22 cellular contexts compared by ENCODE assay signal in genomic region chr16:75151798-75152197, GRCh38. TPM values are rescaled to one million over a fixed set of nuclear protein-coding genes. Genes with fewer than 3 reads are reported as not detected.
"Had no signal": no experiment of that assay in that cellular context is flagged by ENCODE, and none has a peak within 500 bp of the region (broad histone marks: within the 10 kb centered on the region; RNA-seq: fewer than 3 reads in every experiment).

No MANE protein-coding gene starts in this region.

- FAIRE-seq: colon had no signal

- H3K9ac ChIP-seq: SK-N-SH had no signal

- H3K27me3 Mint-ChIP-seq: activated naive CD8-positive, alpha-beta T cell treated with anti-CD3 and anti-CD28 coated beads, Interleukin-2, amount 10 ng/mL, durations not matched to agents 7 days and 5 days; naive B cell had no signal

- DNase-seq: activated gamma-delta T cell; activated naive CD8-positive, alpha-beta T cell treated with anti-CD3 and anti-CD28 coated beads, Interleukin-2, amount 10 ng/mL, durations not matched to agents 7 days and 5 days; brain microvascular endothelial cell; central memory CD4-positive, alpha-beta T cell; dorsolateral prefrontal cortex; foreskin fibroblast; mesenchymal stem cell; mucosa of descending colon; naive B cell; ovary; psoas muscle; right cardiac atrium; SK-N-SH; thyroid gland had no signal

- H3K4me3 Mint-ChIP-seq: activated naive CD8-positive, alpha-beta T cell treated with anti-CD3 and anti-CD28 coated beads, Interleukin-2, amount 10 ng/mL, durations not matched to agents 7 days and 5 days; T-helper 2 cell treated with Interferon-gamma antibody and Interleukin-4, amounts not matched to agents 5 μg/mL and 100 μg/mL, for 36 hours had no signal

- H3K4me3 ChIP-seq: dorsolateral prefrontal cortex, hepatocyte, mucosa of descending colon, ovary, psoas muscle, skin epidermis, thyroid gland had no signal

- H3K9me3 ChIP-seq: ovary, thyroid gland had no signal

- H3K27ac ChIP-seq: brain microvascular endothelial cell, dorsolateral prefrontal cortex, epithelial cell of prostate, hepatocyte, ovary, psoas muscle, skin epidermis, thyroid gland had no signal

- H3K27me3 ChIP-seq: brain microvascular endothelial cell, dorsolateral prefrontal cortex, hepatocyte, ovary, thyroid gland had no signal

- H3K36me3 ChIP-seq: ovary, thyroid gland had no signal

- H3K4me2 ChIP-seq: hepatocyte, SK-N-SH had no signal

- ATAC-seq: activated CD4-positive, CD25-positive, alpha-beta regulatory T cell treated with anti-CD3 and anti-CD28 coated beads, Interleukin-2, amount 50 U/mL, for 24 hours; mucosa of descending colon; psoas muscle; right cardiac atrium had no signal

RNA-seq across cellular contexts. Expression of gene LDHD, which starts 35.2 kb away (rescaled TPM):
- total RNA-seq: activated naive CD8-positive, alpha-beta T cell treated with anti-CD3 and anti-CD28 coated beads, Interleukin-2, amount 10 ng/mL, durations not matched to agents 7 days and 5 days had no signal

RNA-seq across cellular contexts. Expression of gene CTRB2, which starts 55.2 kb away (rescaled TPM):
- total RNA-seq: activated naive CD8-positive, alpha-beta T cell treated with anti-CD3 and anti-CD28 coated beads, Interleukin-2, amount 10 ng/mL, durations not matched to agents 7 days and 5 days; glomerular endothelial cell; hepatocyte; mucosa of descending colon; thyroid gland; ureter had no signal
- polyA plus RNA-seq: SK-N-SH had no signal
